In genomic region chr20:48635791-48636267, GRCh38 we compare ENCODE assay signal across 8 cellular contexts.
DNase-seq lines count a peak whose midpoint lies in the region; ATAC-seq and TF ChIP-seq lines count a peak whose summit lies in the region.

No MANE protein-coding gene starts in this region.

- H3K36me3 Mint-ChIP-seq in CD14-positive monocyte, result peaks cover 80 to 99% of the 10 kb centered on the region in 2 donors
- H3K36me3 Mint-ChIP-seq in activated T-helper 17 cell treated with anti-CD3 and anti-CD28 coated beads, Interleukin-2, amount 50 U/mL, for 72 hours (ENCODE audit: low read depth), result peaks cover 92% of the 10 kb centered on the region

- H3K4me2 ChIP-seq in parathyroid adenoma (ENCODE audit: low read length), result no peak overlapping the region

- intact Hi-C loops in CD14-positive monocyte (cut with micrococcal nuclease), result no loop called here

- H3K4me3 ChIP-seq in foreskin fibroblast (ENCODE audit: low read depth in 1 of 2, low read length in 2 of 2) (no peak overlapping the region), parathyroid adenoma (ENCODE audit: low read depth, low read length) (no peak overlapping the region)

- H3K27ac ChIP-seq in parathyroid adenoma, result no peak overlapping the region

- H3K79me2 ChIP-seq in parathyroid adenoma, result no peaks in the 10 kb centered on the region

- no peaks in the 10 kb centered on the region for H3K4me1 Mint-ChIP-seq in CD14-positive monocyte
- peaks cover 14% of the 10 kb centered on the region for H3K4me1 Mint-ChIP-seq in activated T-helper 17 cell treated with anti-CD3 and anti-CD28 coated beads, Interleukin-2, amount 50 U/mL, for 72 hours

- peaks cover 0 to 2% (median 0%) of the 10 kb centered on the region in 7 donors for H3K9me3 Mint-ChIP-seq in CD14-positive monocyte
- H3K9me3 Mint-ChIP-seq in activated T-helper 17 cell treated with anti-CD3 and anti-CD28 coated beads, Interleukin-2, amount 50 U/mL, for 72 hours, result no peaks in the 10 kb centered on the region

- peaks cover 0 to 1% (median 0%) of the 10 kb centered on the region in 3 donors for H3K27me3 Mint-ChIP-seq in CD14-positive monocyte (ENCODE audit: low read depth in 3 of 3)
- no peaks in the 10 kb centered on the region for H3K27me3 Mint-ChIP-seq in activated T-helper 17 cell treated with anti-CD3 and anti-CD28 coated beads, Interleukin-2, amount 50 U/mL, for 72 hours

- POLR2A ChIA-PET in HEK293T (lab: Yijun Ruan, JAX), result no interaction called here

- no peak overlapping the region for H3K9ac ChIP-seq in parathyroid adenoma

- peak; percentile 47 for ATAC-seq in activated T-helper 17 cell treated with anti-CD3 and anti-CD28 coated beads, Interleukin-2, amount 50 U/mL, for 72 hours (replicated peaks)
- ATAC-seq in HG03571 (IDR thresholded peaks at IDR 0.05; ENCODE audit: unreplicated experiment) (no peak), GM18511 (IDR thresholded peaks at IDR 0.05; ENCODE audit: unreplicated experiment) (no peak)

- TF ChIP-seq CTCF in CD14-positive monocyte (IDR thresholded peaks at IDR 0.05) (peak; percentile 83), foreskin fibroblast (IDR thresholded peaks at IDR 0.05; ENCODE audit: low read depth, low read length) (peak; percentile 90), parathyroid adenoma (IDR thresholded peaks at IDR 0.05) (peak; percentile 63)

- H3K4me1 ChIP-seq in parathyroid adenoma, result no peaks in the 10 kb centered on the region

- H3K36me3 ChIP-seq in parathyroid adenoma (ENCODE audit: control insufficient read depth, insufficient read depth, low read length), result no peaks in the 10 kb centered on the region

- no peaks in the 10 kb centered on the region for H3K27me3 ChIP-seq in parathyroid adenoma (ENCODE audit: control insufficient read depth, insufficient read depth, low read length)

- no peaks in the 10 kb centered on the region for H3K9me3 ChIP-seq in parathyroid adenoma (ENCODE audit: control insufficient read depth, low read length)

- H3K27ac Mint-ChIP-seq in CD14-positive monocyte, result peak overlapping the region in 6 of 7 donors; percentile 20 to 77 (median 59)
- peak overlapping the region; percentile 85 for H3K27ac Mint-ChIP-seq in activated T-helper 17 cell treated with anti-CD3 and anti-CD28 coated beads, Interleukin-2, amount 50 U/mL, for 72 hours

- CTCF ChIA-PET in HEK293T (lab: Yijun Ruan, JAX), result no interaction called here

- no peak overlapping the region for H2AFZ ChIP-seq in parathyroid adenoma

- no peak for DNase-seq in CD14-positive monocyte (ENCODE audit: low spot score)
- peak; percentile 88 for DNase-seq in HEK293T (ENCODE audit: extremely low spot score)
- peak; percentile 58 for DNase-seq in RKO (ENCODE audit: low spot score)
- DNase-seq in foreskin fibroblast, result peak; percentile 28 to 76

- H3K4me3 Mint-ChIP-seq in CD14-positive monocyte, result no peak overlapping the region
- H3K4me3 Mint-ChIP-seq in activated T-helper 17 cell treated with anti-CD3 and anti-CD28 coated beads, Interleukin-2, amount 50 U/mL, for 72 hours, result no peak overlapping the region

TF ChIP-seq in HEK293T, 16 proteins besides CTCF, POLR2A, EP300 and RAD21:
- TF ChIP-seq BHLHE40 (IDR thresholded peaks at IDR 0.05; ENCODE audit: borderline replicate concordance), result no peak
